Comparison of ENCODE assay signal across 14 cellular contexts in the genomic region with DNA sequence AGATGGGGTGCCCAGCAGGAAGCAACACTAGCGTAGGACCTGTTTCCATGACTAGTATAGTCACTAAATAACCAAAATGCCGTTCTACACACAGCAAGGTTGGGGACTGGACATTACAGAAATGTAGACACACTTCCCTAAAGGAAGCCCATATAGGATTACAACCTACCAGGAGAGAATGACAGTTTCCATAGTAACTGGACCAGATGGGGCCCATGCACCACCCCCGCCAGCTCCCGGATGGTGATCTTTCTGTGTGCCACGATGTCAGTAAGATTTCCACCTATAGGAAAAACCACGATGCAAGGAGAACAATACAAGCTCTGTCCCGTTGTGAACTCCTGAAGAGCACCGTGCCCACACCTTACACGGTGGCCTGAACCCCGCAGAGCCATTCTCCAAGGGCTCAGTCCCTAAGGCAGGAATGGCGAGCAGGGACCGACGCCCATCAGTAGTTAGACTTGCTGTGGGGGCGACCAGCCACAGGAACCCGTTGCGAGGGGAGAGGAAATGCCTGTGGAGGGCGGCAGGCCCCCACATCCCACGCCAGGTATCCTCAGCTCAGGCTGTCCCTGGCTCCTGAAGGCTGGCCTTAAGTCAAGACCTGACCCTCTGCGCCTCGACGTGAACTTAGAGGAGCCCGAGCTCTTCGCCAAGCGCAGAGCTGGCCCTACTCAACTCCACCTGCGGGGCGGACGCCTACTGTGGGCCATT. TPM values are rescaled to one million over a fixed set of nuclear protein-coding genes. Genes with fewer than 3 reads are reported as not detected.
"Had no signal": no experiment of that assay in that cellular context is flagged by ENCODE, and none has a peak within 500 bp of the region (broad histone marks: within the 10 kb centered on the region; RNA-seq: fewer than 3 reads in every experiment).

No MANE protein-coding gene starts in this region.

- H3K36me3 ChIP-seq: neutrophil, right atrium auricular region, stomach, uterus had no signal

- DNase-seq: activated naive CD4-positive, alpha-beta T cell treated with anti-CD3 and anti-CD28 coated beads, Interleukin-2, amount 50 U/mL, for 16 hours; effector memory CD4-positive, alpha-beta T cell; kidney; small intestine; stomach; uterus had no signal

- H3K4me1 Mint-ChIP-seq: central memory CD8-positive, alpha-beta T cell had no signal

- H3K36me3 Mint-ChIP-seq: mesothelial cell of epicardium had no signal

- H3K9me3 ChIP-seq: neutrophil, right atrium auricular region, stomach, uterus had no signal

- H3K9me3 Mint-ChIP-seq: central memory CD8-positive, alpha-beta T cell; mesothelial cell of epicardium had no signal

- H3K4me1 ChIP-seq: uterus had no signal

- H3K27me3 ChIP-seq: hepatocyte, right atrium auricular region, uterus had no signal

- H3K27ac ChIP-seq: hepatocyte, neutrophil, right atrium auricular region, stomach, uterus had no signal

- H3K27ac Mint-ChIP-seq: mesothelial cell of epicardium had no signal

- H3K4me3 ChIP-seq: hepatocyte, right atrium auricular region, stomach, uterus had no signal

- H3K4me3 Mint-ChIP-seq: central memory CD8-positive, alpha-beta T cell; mesothelial cell of epicardium had no signal

RNA-seq across cellular contexts. Expression of a gene that starts 30.0 kb away (rescaled TPM):
- total RNA-seq: epithelial cell of proximal tubule, hepatocyte, kidney, liver, myocyte, right atrium auricular region, stomach, uterus had no signal

RNA-seq across cellular contexts. Expression of a gene that starts 48.7 kb away (rescaled TPM):
- total RNA-seq: epithelial cell of proximal tubule, kidney, liver, mesothelial cell of epicardium, myocyte, right atrium auricular region, stomach, uterus had no signal
